In genomic region chr13:24033527-24034302, GRCh38 we compare ENCODE assay signal across 1 cellular context.
TF ChIP-seq lines count a peak whose summit lies in the region.

No MANE protein-coding gene starts in this region.

TF ChIP-seq in liver, 16 proteins besides CTCF, POLR2A, EP300 and RAD21 (continued from another document):
- TF ChIP-seq ZBTB33 (IDR thresholded peaks at IDR 0.05) (no peak), SP1 (IDR thresholded peaks at IDR 0.05) (no peak), GABPA (IDR thresholded peaks at IDR 0.05 in 1 of 2, conservative IDR thresholded peaks at IDR 0.05 in 1 of 2) (peak in 1 of 2 donors; percentile 59), REST (IDR thresholded peaks at IDR 0.05) (no peak), EGR1 (IDR thresholded peaks at IDR 0.05; ENCODE audit: low read depth in 2 of 2) (no peak)
